Comparison of ENCODE assay signal across 17 cellular contexts in genomic region chr7:26367219-26367711, GRCh38.
A peak's percentile ranks its signal among the peaks of the same experiment; 100 is the strongest.
DNase-seq lines count a peak whose midpoint lies in the region; ATAC-seq and TF ChIP-seq lines count a peak whose summit lies in the region.
"Had no signal": no experiment of that assay in that cellular context is flagged by ENCODE, and none has a peak within 500 bp of the region (broad histone marks: within the 10 kb centered on the region; RNA-seq: fewer than 3 reads in every experiment).

No MANE protein-coding gene starts in this region.

- H3K9me3 Mint-ChIP-seq in activated CD4-positive, alpha-beta T cell treated with anti-CD3 and anti-CD28 coated beads, Interleukin-2, amount 10 ng/mL, durations not matched to agents 24 days and 14 days, result no peaks in the 10 kb centered on the region
- H3K9me3 Mint-ChIP-seq in HFFc6, result no peaks in the 10 kb centered on the region
- H3K9me3 Mint-ChIP-seq: CD8-positive, alpha-beta memory T cell; GM23338 had no signal

- H3K9me3 ChIP-seq in right lobe of liver, result no peaks in the 10 kb centered on the region
- H3K9me3 ChIP-seq: BLaER1, Caco-2 had no signal

- peaks cover 18% of the 10 kb centered on the region for H3K36me3 Mint-ChIP-seq in activated CD4-positive, alpha-beta T cell treated with anti-CD3 and anti-CD28 coated beads, Interleukin-2, amount 10 ng/mL, durations not matched to agents 24 days and 14 days (ENCODE audit: low read depth)
- H3K36me3 Mint-ChIP-seq in HFFc6 (ENCODE audit: low read depth), result no peaks in the 10 kb centered on the region

- H3K27ac Mint-ChIP-seq in activated CD4-positive, alpha-beta T cell treated with anti-CD3 and anti-CD28 coated beads, Interleukin-2, amount 10 ng/mL, durations not matched to agents 24 days and 14 days, result no peak overlapping the region
- no peak overlapping the region for H3K27ac Mint-ChIP-seq in HFFc6
- H3K27ac Mint-ChIP-seq: CD8-positive, alpha-beta memory T cell; GM23338 had no signal

- WGBS in right lobe of liver (ENCODE audit: insufficient coverage, low coverage, low lambda C conversion rate, missing lambda C conversion rate), result 33% methylated on average over 1 of the region's 6 CpGs

- intact Hi-C loops in activated CD4-positive, alpha-beta T cell treated with anti-CD3 and anti-CD28 coated beads, Interleukin-2, amount 10 ng/mL, durations not matched to agents 24 days and 14 days (cut with micrococcal nuclease), result loop anchor here (5.0 kb wide), 1 partner anchor 290 kb away; no protein-coding TSS in a partner anchor
- intact Hi-C loops in right lobe of liver (cut with DNase I), result loop anchor here in 1 of 2 donors (10.0 kb wide), 3 partner anchors 82 to 472 kb away; no protein-coding TSS in a partner anchor

- peaks cover 0 to 28% (median 9%) of the 10 kb centered on the region in 4 donors for H3K4me1 ChIP-seq in right lobe of liver
- H3K4me1 ChIP-seq: Caco-2 had no signal

- H3K27me3 Mint-ChIP-seq in activated CD4-positive, alpha-beta T cell treated with anti-CD3 and anti-CD28 coated beads, Interleukin-2, amount 10 ng/mL, durations not matched to agents 24 days and 14 days, result no peaks in the 10 kb centered on the region
- peaks cover 2% of the 10 kb centered on the region for H3K27me3 Mint-ChIP-seq in HFFc6 (ENCODE audit: insufficient read depth)

- no peaks in the 10 kb centered on the region for H3K36me3 ChIP-seq in right lobe of liver
- H3K36me3 ChIP-seq: BLaER1 had no signal

- peaks cover 13% of the 10 kb centered on the region for H3K4me1 Mint-ChIP-seq in activated CD4-positive, alpha-beta T cell treated with anti-CD3 and anti-CD28 coated beads, Interleukin-2, amount 10 ng/mL, durations not matched to agents 24 days and 14 days
- H3K4me1 Mint-ChIP-seq in HFFc6 (ENCODE audit: low read depth), result no peaks in the 10 kb centered on the region

- TF ChIP-seq CTCF in epithelial cell of proximal tubule (conservative IDR thresholded peaks at IDR 0.05; ENCODE audit: low read depth, low read length) (peak; percentile 13), right lobe of liver (IDR thresholded peaks at IDR 0.05) (no peak), HFFc6 (IDR thresholded peaks at IDR 0.05) (no peak), GM20000 (IDR thresholded peaks at IDR 0.05; ENCODE audit: extremely low read depth, missing control alignments) (no peak)

- DNase-seq in activated CD4-positive, alpha-beta T cell treated with anti-CD3 and anti-CD28 coated beads, Interleukin-2, amount 10 ng/mL, durations not matched to agents 24 days and 14 days, result peak; percentile 49
- DNase-seq in activated CD4-positive, alpha-beta T cell treated with anti-CD3 and anti-CD28 coated beads, Interleukin-2, amount 50 U/mL, for 1 hour, result no peak
- DNase-seq in epithelial cell of proximal tubule (ENCODE audit: low read depth) (peak; percentile 75), right lobe of liver (peak in 2 of 3 donors; percentile 45 to 90), renal cortical epithelial cell (ENCODE audit: low read depth) (peak; percentile 85), HFFc6 (no peak), cerebellum (ENCODE audit: low spot score) (no peak), GM20000 (ENCODE audit: low spot score) (no peak)
- DNase-seq: AML-193; Caco-2; CD8-positive, alpha-beta memory T cell; DMS53; H7 had no signal

- peak overlapping the region in 2 of 3 donors; percentile 34 to 66 for H3K27ac ChIP-seq in right lobe of liver
- H3K27ac ChIP-seq: 22Rv1, BLaER1 had no signal

- peak; percentile 55 for TF ChIP-seq POLR2A in right lobe of liver (IDR thresholded peaks at IDR 0.05)

- H3K4me3 ChIP-seq in epithelial cell of proximal tubule (ENCODE audit: low read depth, low read length) (no peak overlapping the region), right lobe of liver (no peak overlapping the region)
- H3K4me3 ChIP-seq: BLaER1, GM12878, GM23338 had no signal

- peak; percentile 28 to 83 (median 75) for ATAC-seq in right lobe of liver
- ATAC-seq: GM12878, GM23338 had no signal

- no peak overlapping the region for H3K4me3 Mint-ChIP-seq in activated CD4-positive, alpha-beta T cell treated with anti-CD3 and anti-CD28 coated beads, Interleukin-2, amount 10 ng/mL, durations not matched to agents 24 days and 14 days
- no peak overlapping the region for H3K4me3 Mint-ChIP-seq in HFFc6
- H3K4me3 Mint-ChIP-seq: CD8-positive, alpha-beta memory T cell; GM23338 had no signal

- no peaks in the 10 kb centered on the region for H3K27me3 ChIP-seq in right lobe of liver

Comparison
In these comparisons a context has a peak if more than half of its experiments do, and no peak if none do; other contexts are left out.
1. DNase-seq: peak in activated CD4-positive, alpha-beta T cell treated with anti-CD3 and anti-CD28 coated beads, Interleukin-2, amount 10 ng/mL, durations not matched to agents 24 days and 14 days (single experiment), epithelial cell of proximal tubule (single experiment), right lobe of liver (2 of 3) and renal cortical epithelial cell (single experiment); none in activated CD4-positive, alpha-beta T cell treated with anti-CD3 and anti-CD28 coated beads, Interleukin-2, amount 50 U/mL, for 1 hour (single experiment), HFFc6 (single experiment), cerebellum (single experiment) and GM20000 (single experiment).